ENCODE assay signal across 27 cellular contexts in the genomic region with DNA sequence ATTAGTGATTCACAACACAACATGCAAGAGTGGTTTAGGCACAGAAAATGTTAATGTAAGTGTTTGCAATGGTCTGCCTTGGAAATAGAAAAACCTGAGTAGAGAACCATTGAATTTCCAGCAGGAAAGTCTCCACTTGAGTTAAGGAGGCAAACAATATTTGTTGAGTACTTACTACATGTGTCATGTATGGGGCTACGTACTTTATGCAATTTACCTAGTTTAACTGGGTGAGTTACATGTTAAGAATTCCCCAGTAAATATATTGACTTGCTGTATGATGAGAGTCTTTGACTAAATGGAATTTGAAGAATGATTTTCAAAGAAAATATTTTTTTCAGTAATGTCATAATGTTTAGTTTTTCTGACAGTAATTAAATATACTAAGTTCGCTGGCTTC. TPM values are rescaled to one million over a fixed set of nuclear protein-coding genes. Genes with fewer than 3 reads are reported as not detected.
"Had no signal": no experiment of that assay in that cellular context is flagged by ENCODE, and none has a peak within 500 bp of the region (broad histone marks: within the 10 kb centered on the region; RNA-seq: fewer than 3 reads in every experiment).

No MANE protein-coding gene starts in this region.

- H3K36me3 ChIP-seq: brain microvascular endothelial cell, gastrocnemius medialis, WERI-Rb-1 had no signal

- ATAC-seq: activated CD4-positive, CD25-positive, alpha-beta regulatory T cell treated with anti-CD3 and anti-CD28 coated beads, Interleukin-2, amount 50 U/mL, for 24 hours; activated CD8-positive, alpha-beta T cell treated with anti-CD3 and anti-CD28 coated beads for 36 hours; activated T-cell treated with anti-CD3 and anti-CD28 coated beads, Interleukin-2, amount 50 U/mL, for 4 hours; activated T-helper 17 cell treated with anti-CD3 and anti-CD28 coated beads, Interleukin-2, amount 50 U/mL, for 72 hours; esophagus mucosa; foreskin keratinocyte; gastrocnemius medialis; T-helper 17 cell had no signal

- H3K4me1 ChIP-seq: foreskin keratinocyte, gastrocnemius medialis had no signal

- H3K9me3 ChIP-seq: gastrocnemius medialis had no signal

- DNase-seq: activated B cell treated with CpG ODN at 0.5 μM for 24 hours; activated CD4-positive, alpha-beta T cell treated with anti-CD3 and anti-CD28 coated beads for 48 hours; activated CD4-positive, alpha-beta T cell treated with anti-CD3 and anti-CD28 coated beads, Interleukin-2, amount 50 U/mL, for 1 hour; activated CD4-positive, alpha-beta T cell treated with anti-CD3 and anti-CD28 coated beads, Interleukin-2, amount 50 U/mL, for 48 hours; activated CD8-positive, alpha-beta memory T cell treated with anti-CD3 and anti-CD28 coated beads for 24 hours; activated CD8-positive, alpha-beta T cell treated with anti-CD3 and anti-CD28 coated beads for 36 hours; activated effector memory CD4-positive, alpha-beta T cell treated with Interleukin-2 at 50 U/mL for 16 hours; activated gamma-delta T cell treated with Interleukin-2 at 50 U/mL for 16 hours; activated naive CD4-positive, alpha-beta T cell treated with anti-CD3 and anti-CD28 coated beads, Interleukin-2, amount 50 U/mL, for 16 hours; activated naive CD4-positive, alpha-beta T cell treated with Interleukin-2 at 50 U/mL for 16 hours; activated T-cell treated with anti-CD3 and anti-CD28 coated beads, Interleukin-2, amount 50 U/mL, for 4 hours; amniotic stem cell; anterior cingulate cortex; brain microvascular endothelial cell; dorsolateral prefrontal cortex; effector memory CD4-positive, alpha-beta T cell; endodermal cell; foreskin keratinocyte; gastrocnemius medialis; T-helper 1 cell; T-helper 17 cell; T1000; WERI-Rb-1 had no signal

- H3K27ac ChIP-seq: brain microvascular endothelial cell, coronary artery, dorsolateral prefrontal cortex, foreskin keratinocyte, gastrocnemius medialis, WERI-Rb-1 had no signal

- H3K27me3 ChIP-seq: gastrocnemius medialis had no signal

- H3K4me3 ChIP-seq: coronary artery, dorsolateral prefrontal cortex, gastrocnemius medialis had no signal

RNA-seq across cellular contexts. Expression of gene NPNT, which starts 7.8 kb away (rescaled TPM):
- total RNA-seq: activated B cell treated with CpG ODN at 0.5 μM for 24 hours; activated CD8-positive, alpha-beta T cell treated with anti-CD3 and anti-CD28 coated beads for 36 hours; activated T-helper 17 cell treated with anti-CD3 and anti-CD28 coated beads, Interleukin-2, amount 50 U/mL, for 72 hours; T-helper 17 cell had no signal
